In genomic region chr5:31464081-31464480, GRCh38 we compare ENCODE assay signal across 25 cellular contexts.
"Had no signal": no experiment of that assay in that cellular context is flagged by ENCODE, and none has a peak within 500 bp of the region (broad histone marks: within the 10 kb centered on the region; RNA-seq: fewer than 3 reads in every experiment).

No MANE protein-coding gene starts in this region.

- H3K4me3 Mint-ChIP-seq: endodermal cell; naive thymus-derived CD8-positive, alpha-beta T cell; nephron progenitor cell; stimulated activated effector memory CD8-positive, alpha-beta T cell treated with anti-CD3 and anti-CD28 coated beads, Interleukin-12 subunit alpha, Interleukin-12 subunit beta, amount 100 ng/mL, for 72 hours had no signal

- H3K4me3 ChIP-seq: esophagus squamous epithelium, gastrocnemius medialis, heart left ventricle, left lung, ovary, psoas muscle, sigmoid colon, thoracic aorta, tibial nerve, upper lobe of left lung, uterus had no signal

- H3K36me3 ChIP-seq: ovary, uterus had no signal

- ATAC-seq: gastrocnemius medialis; heart left ventricle; left cardiac atrium; left lung; naive thymus-derived CD8-positive, alpha-beta T cell; psoas muscle; right cardiac atrium; stimulated activated effector memory CD8-positive, alpha-beta T cell treated with anti-CD3 and anti-CD28 coated beads, Interleukin-12 subunit alpha, Interleukin-12 subunit beta, amount 100 ng/mL, for 72 hours had no signal

- H3K9me3 ChIP-seq: esophagus squamous epithelium, gastrocnemius medialis, heart left ventricle, left lung, ovary, psoas muscle, sigmoid colon, thoracic aorta, tibial nerve, upper lobe of left lung, uterus had no signal

- H3K27ac ChIP-seq: esophagus squamous epithelium, gastrocnemius medialis, heart left ventricle, left lung, ovary, psoas muscle, sigmoid colon, thoracic aorta, tibial nerve, upper lobe of left lung, uterus had no signal

- H3K4me1 Mint-ChIP-seq: endodermal cell; naive thymus-derived CD8-positive, alpha-beta T cell; nephron progenitor cell; stimulated activated effector memory CD8-positive, alpha-beta T cell treated with anti-CD3 and anti-CD28 coated beads, Interleukin-12 subunit alpha, Interleukin-12 subunit beta, amount 100 ng/mL, for 72 hours had no signal

- H3K27me3 ChIP-seq: esophagus squamous epithelium, gastrocnemius medialis, heart left ventricle, left lung, ovary, sigmoid colon, tibial nerve, upper lobe of left lung, uterus had no signal

- H3K4me1 ChIP-seq: esophagus squamous epithelium, gastrocnemius medialis, heart left ventricle, left lung, psoas muscle, sigmoid colon, tibial nerve, uterus had no signal

- H3K27me3 Mint-ChIP-seq: naive thymus-derived CD8-positive, alpha-beta T cell had no signal

- DNase-seq: effector CD8-positive, alpha-beta T cell; endodermal cell; erythroblast; esophagus squamous epithelium; gastrocnemius medialis; heart left ventricle; hippocampal formation; left cardiac atrium; left lung; naive thymus-derived CD8-positive, alpha-beta T cell; nephron progenitor cell; nucleus accumbens; ovary; posterior cingulate gyrus; psoas muscle; right cardiac atrium; sigmoid colon; stimulated activated CD4-positive, alpha-beta T cell treated with anti-CD3 and anti-CD28 coated beads, Interleukin-2, amount 100 ng/mL, for 24 hours; stimulated activated CD4-positive, alpha-beta T cell treated with anti-CD3 and anti-CD28 coated beads, Interleukin-4, amount 100 ng/mL, for 24 hours; stimulated activated naive CD4-positive, alpha-beta T cell treated with Interleukin-2 at 50 U/mL for 16 hours; upper lobe of left lung; uterus had no signal

- H3K27ac Mint-ChIP-seq: endodermal cell; naive thymus-derived CD8-positive, alpha-beta T cell; stimulated activated effector memory CD8-positive, alpha-beta T cell treated with anti-CD3 and anti-CD28 coated beads, Interleukin-12 subunit alpha, Interleukin-12 subunit beta, amount 100 ng/mL, for 72 hours had no signal
